ENCODE assay signal across 19 cellular contexts in the genomic region with DNA sequence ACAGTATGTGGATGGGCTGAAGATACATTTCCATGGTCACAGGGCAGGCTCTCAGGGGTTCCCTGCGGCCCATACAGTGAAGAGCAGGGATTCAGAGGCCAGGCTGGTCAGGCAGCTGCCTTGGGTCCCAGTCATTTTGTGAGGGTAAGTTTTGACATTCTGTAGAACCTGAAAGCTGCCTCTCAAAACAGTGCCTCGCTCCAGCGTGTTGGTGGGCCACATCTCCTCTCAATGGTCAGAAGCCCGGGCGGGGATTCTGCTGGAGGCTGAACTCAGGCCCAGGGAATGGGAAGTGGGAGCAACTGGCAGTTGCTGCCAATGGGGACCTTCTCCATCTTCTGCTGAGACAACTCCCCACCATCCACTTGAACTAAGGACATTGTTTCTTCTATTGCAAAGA.
"Had no signal": no experiment of that assay in that cellular context is flagged by ENCODE, and none has a peak within 500 bp of the region (broad histone marks: within the 10 kb centered on the region; RNA-seq: fewer than 3 reads in every experiment).

No MANE protein-coding gene starts in this region.

- H3K4me2 ChIP-seq: SK-N-SH had no signal

- H3K9me2 ChIP-seq: SK-N-SH had no signal

- H3K9me3 ChIP-seq: SK-N-SH had no signal

- H3K9ac ChIP-seq: SK-N-SH had no signal

- DNase-seq: IMR-90, Karpas-422, KG1, MM.1S, NCI-H1092 treated with DMSO at 0.1 percent for 48 hours, NCI-H1436, NCI-H187, NCI-H2029, NCI-H226, NCI-H446, NCI-H510A, NCI-H524 treated with DMSO at 0.1 percent for 48 hours, NCI-H69, NCI-H774, SHP77, SK-N-SH had no signal

- H3K27ac ChIP-seq: RWPE1 had no signal

- ATAC-seq: HepG2, Panc1 had no signal
